Comparison of ENCODE assay signal across 9 cellular contexts in genomic region chr10:59405235-59405634, GRCh38. TPM values are rescaled to one million over a fixed set of nuclear protein-coding genes. Genes with fewer than 3 reads are reported as not detected.
"Had no signal": no experiment of that assay in that cellular context is flagged by ENCODE, and none has a peak within 500 bp of the region (broad histone marks: within the 10 kb centered on the region; RNA-seq: fewer than 3 reads in every experiment).

No MANE protein-coding gene starts in this region.

- FAIRE-seq: HTR-8/SVneo, K562 had no signal

- DNase-seq: IMR-90, KBM-7, KG1 had no signal

- H3K27me3 Mint-ChIP-seq: IgD-negative memory B cell had no signal

- H3K4me2 ChIP-seq: KMS-11 had no signal

- H3K9ac ChIP-seq: KMS-11 had no signal

- H3K27ac ChIP-seq: HL-60, KMS-11 had no signal

- H3K36me3 Mint-ChIP-seq: IgD-negative memory B cell had no signal

- H3K27ac Mint-ChIP-seq: IgD-negative memory B cell had no signal

- H3K4me3 Mint-ChIP-seq: IgD-negative memory B cell had no signal

- H3K4me3 ChIP-seq: K562 had no signal

- H3K4me1 Mint-ChIP-seq: IgD-negative memory B cell had no signal

- ATAC-seq: K562 had no signal

RNA-seq across cellular contexts. Expression of gene FAM13C, which starts 42.9 kb away (rescaled TPM):
- total RNA-seq: HT-29, K562 had no signal
- polyA plus RNA-seq: IgD-negative memory B cell, K562 had no signal
